ENCODE assay signal across 20 cellular contexts in genomic region chr7:68706291-68706690, GRCh38.
DNase-seq lines count a peak whose midpoint lies in the region; ATAC-seq, FAIRE-seq and TF ChIP-seq lines count a peak whose summit lies in the region.
"Had no signal": no experiment of that assay in that cellular context is flagged by ENCODE, and none has a peak within 500 bp of the region (broad histone marks: within the 10 kb centered on the region; RNA-seq: fewer than 3 reads in every experiment).

No MANE protein-coding gene starts in this region.

- no peak overlapping the region for H4K8ac ChIP-seq in mesenchymal stem cell (ENCODE audit: low read length)

- no TSS peak for BruUV-seq in K562 (replicated peaks; lab: Mats Ljungman, UMichigan)

- CTCF ChIA-PET in K562 (lab: Yijun Ruan, JAX; ENCODE audit: low intra/inter-chr PET ratio) = no interaction called here

- H3K27ac ChIP-seq in K562 (ENCODE audit: extremely low read depth, low read depth, low read length) (no peak overlapping the region), mesenchymal stem cell (ENCODE audit: low read length, poor library complexity, severe bottlenecking) (peak overlapping the region; percentile 97)
- H3K27ac ChIP-seq: ascending aorta, dorsolateral prefrontal cortex, spleen had no signal

- no peaks in the 10 kb centered on the region; a peak in 1 of 5 replicates for H3K27me3 ChIP-seq in K562 (ENCODE audit: control insufficient read depth in 2 of 2, insufficient read depth in 2 of 2, low read length in 2 of 2)
- H3K27me3 ChIP-seq in mesenchymal stem cell (ENCODE audit: control insufficient read depth in 1 of 2, insufficient read depth in 1 of 2, low read length in 2 of 2) = no peaks in the 10 kb centered on the region
- H3K27me3 ChIP-seq: ascending aorta, gastrocnemius medialis, spleen had no signal

- DNase-seq in AG08395 (ENCODE audit: low spot score) (peak; percentile 26), NCI-H226 (peak; percentile 61), K562 (ENCODE audit: extremely low read depth in 1 of 4, low spot score in 3 of 4) (no peak), mesenchymal stem cell (peak; percentile 55), G401 (ENCODE audit: low spot score) (no peak), activated gamma-delta T cell treated with Interleukin-2 at 50 U/mL for 16 hours (no peak), medulla oblongata (ENCODE audit: extremely low spot score) (no peak)
- DNase-seq: activated CD4-positive, alpha-beta memory T cell treated with anti-CD3 and anti-CD28 coated beads, Interleukin-2, amount 10 ng/mL, durations not matched to agents 7 days and 5 days; DMS79 treated with DMSO at 0.1 percent for 48 hours; dorsolateral prefrontal cortex; gastrocnemius medialis; NCI-H187 treated with DMSO at 0.1 percent for 48 hours; NCI-H748 treated with DMSO at 0.1 percent for 48 hours; occipital lobe; SHP77 treated with DMSO at 0.1 percent for 48 hours; spleen had no signal

- no peaks in the 10 kb centered on the region for H3K79me2 ChIP-seq in K562 (ENCODE audit: control insufficient read depth, insufficient read depth, low read length)

- H2AFZ ChIP-seq in K562 (ENCODE audit: low read depth, low read length) (no peak overlapping the region), mesenchymal stem cell (ENCODE audit: low read depth, low read length) (no peak overlapping the region)

- H3K9me3 ChIP-seq in K562 (replicated peaks; ENCODE audit: control insufficient read depth, insufficient read depth, low read depth, low read length) (no peaks in the 10 kb centered on the region), mesenchymal stem cell (ENCODE audit: control insufficient read depth, low read length) (no peaks in the 10 kb centered on the region)
- H3K9me3 ChIP-seq: ascending aorta, gastrocnemius medialis had no signal

- in situ Hi-C loops in K562 (cut with MboI) (no loop called here), G401 (cut with HindIII; ENCODE audit: low sequenced_read_pairs) (no loop called here)

- H3K36me3 ChIP-seq in K562 (ENCODE audit: control insufficient read depth, insufficient read depth, low read length) (no peaks in the 10 kb centered on the region), mesenchymal stem cell (ENCODE audit: control insufficient read depth in 1 of 2, insufficient read depth in 2 of 2, low read depth in 1 of 2, low read length in 2 of 2) (no peaks in the 10 kb centered on the region)
- H3K36me3 ChIP-seq: ascending aorta, gastrocnemius medialis, spleen had no signal

- peak overlapping the region; percentile 50 for H2AK5ac ChIP-seq in mesenchymal stem cell (ENCODE audit: low read length, severe bottlenecking)

- no peak for TF ChIP-seq EP300 in K562 (IDR thresholded peaks at IDR 0.05; ENCODE audit: low read length)

- WGBS in K562 (ENCODE audit: insufficient coverage, low coverage, missing lambda C conversion rate) = 1% methylated on average over 5 of the region's 5 CpGs
- WGBS in mesenchymal stem cell = 57% methylated on average over 4 of the region's 5 CpGs

- no peak for TF ChIP-seq RAD21 in K562 (CRISPR knock-in tag; conservative IDR thresholded peaks at IDR 0.05 in 1 of 2, IDR thresholded peaks at IDR 0.05 in 1 of 2)

- intact Hi-C loops in K562 (cut with micrococcal nuclease) = no loop called here

- no peaks in the 10 kb centered on the region for H4K20me1 ChIP-seq in K562 (replicated peaks; ENCODE audit: control insufficient read depth, insufficient read depth, low read length)

- peak overlapping the region in 1 of 2 experiments; percentile 43 for H2BK12ac ChIP-seq in mesenchymal stem cell (ENCODE audit: low read length in 2 of 2)

- H3K18ac ChIP-seq in mesenchymal stem cell (ENCODE audit: low read depth in 1 of 2, low read length in 2 of 2) = no peak overlapping the region

- ATAC-seq in K562 = no peak
- ATAC-seq in HG03108 (IDR thresholded peaks at IDR 0.05; ENCODE audit: unreplicated experiment) = no peak
- ATAC-seq: activated T-helper 17 cell treated with anti-CD3 and anti-CD28 coated beads, Interleukin-2, amount 50 U/mL, for 72 hours had no signal

- H3K9me1 ChIP-seq in K562 (ENCODE audit: control insufficient read depth, insufficient read depth, low read length) = no peaks in the 10 kb centered on the region

- no peak overlapping the region for H3K9ac ChIP-seq in K562 (ENCODE audit: insufficient read depth in 1 of 2, low read depth in 2 of 2, low read length in 2 of 2)
- H3K9ac ChIP-seq in mesenchymal stem cell (ENCODE audit: low read length) = peak overlapping the region; percentile 68

- POLR2A ChIA-PET in K562 (lab: Yijun Ruan, JAX) = no interaction called here

- no peak for TF ChIP-seq POLR2A in K562 (conservative IDR thresholded peaks at IDR 0.05)

- H3K4me1 ChIP-seq in K562 (replicated peaks in 1 of 2; ENCODE audit: control insufficient read depth in 2 of 2, insufficient read depth in 2 of 2, low read length in 2 of 2) (no peaks in the 10 kb centered on the region), mesenchymal stem cell (ENCODE audit: control insufficient read depth, insufficient read depth, low read depth, low read length) (peaks cover 4% of the 10 kb centered on the region)
- H3K4me1 ChIP-seq: ascending aorta, spleen had no signal

- no peak for TF ChIP-seq CTCF in K562 (IDR thresholded peaks at IDR 0.05 in 2 of 3, conservative IDR thresholded peaks at IDR 0.05 in 1 of 3; ENCODE audit: insufficient read depth in 2 of 3, low read depth in 1 of 3, low read length in 3 of 3)

- no peak overlapping the region for H3K14ac ChIP-seq in mesenchymal stem cell (ENCODE audit: low read length in 2 of 2)

- no peaks in the 10 kb centered on the region for H3K79me1 ChIP-seq in mesenchymal stem cell (replicated peaks; ENCODE audit: low read length, poor library complexity, severe bottlenecking)

- no peak overlapping the region for H3K4ac ChIP-seq in mesenchymal stem cell (ENCODE audit: low read depth in 1 of 2, low read length in 2 of 2)

- H3K4me3 ChIP-seq in K562 = no peak overlapping the region
- H3K4me3 ChIP-seq in mesenchymal stem cell (ENCODE audit: insufficient read depth in 1 of 2, low read depth in 1 of 2, low read length in 2 of 2) = no peak overlapping the region
- H3K4me3 ChIP-seq: ascending aorta, dorsolateral prefrontal cortex, gastrocnemius medialis, spleen had no signal

- FAIRE-seq in K562 (lab: Jason Lieb, UNC) = no peak
- FAIRE-seq: TTC549 had no signal

- no peak overlapping the region for H2BK120ac ChIP-seq in mesenchymal stem cell (ENCODE audit: low read depth, low read length)

- no peak overlapping the region for H3K23ac ChIP-seq in mesenchymal stem cell (ENCODE audit: low read length in 2 of 2)

- H4K91ac ChIP-seq in mesenchymal stem cell (ENCODE audit: low read length) = no peak overlapping the region

- no peak overlapping the region for H2BK15ac ChIP-seq in mesenchymal stem cell (ENCODE audit: low read depth, poor library complexity, severe bottlenecking)

- H2BK5ac ChIP-seq in mesenchymal stem cell (ENCODE audit: low read depth, low read length, poor library complexity, severe bottlenecking) = peak overlapping the region; percentile 63

- no peak overlapping the region for H3K4me2 ChIP-seq in K562 (ENCODE audit: insufficient read depth, low read length)
- H3K4me2 ChIP-seq in mesenchymal stem cell (ENCODE audit: low read length, poor library complexity, severe bottlenecking) = no peak overlapping the region

TF ChIP-seq in K562, 482 proteins besides CTCF, POLR2A, EP300 and RAD21:
- TF ChIP-seq ZNF212 (CRISPR knock-in tag; IDR thresholded peaks at IDR 0.05) (no peak), C11orf30 (IDR thresholded peaks at IDR 0.05; ENCODE audit: low read depth) (peak; percentile 41), ZNF316 (IDR thresholded peaks at IDR 0.05) (peak; percentile 38; the same call in 1 of the 2 replicates)

Comparison
In these comparisons a context has a peak if more than half of its experiments do, and no peak if none do; other contexts are left out.
1. DNase-seq: peak in AG08395 (single experiment), NCI-H226 (single experiment) and mesenchymal stem cell (single experiment); none in K562 (0 of 4), G401 (single experiment), activated gamma-delta T cell treated with Interleukin-2 at 50 U/mL for 16 hours (single experiment) and medulla oblongata (single experiment).